In genomic region chr3:179073816-179074215, GRCh38 we compare ENCODE assay signal across 27 cellular contexts. TPM values are rescaled to one million over a fixed set of nuclear protein-coding genes. Genes with fewer than 3 reads are reported as not detected.
DNase-seq lines count a peak whose midpoint lies in the region; ATAC-seq, FAIRE-seq and TF ChIP-seq lines count a peak whose summit lies in the region.
"Had no signal": no experiment of that assay in that cellular context is flagged by ENCODE, and none has a peak within 500 bp of the region (broad histone marks: within the 10 kb centered on the region; RNA-seq: fewer than 3 reads in every experiment).

No MANE protein-coding gene starts in this region.

- H3K27ac ChIP-seq in astrocyte (ENCODE audit: low read depth, low read length): no peak overlapping the region
- H3K27ac ChIP-seq: epithelial cell of prostate, foreskin keratinocyte, hepatocyte, KMS-11, neural progenitor cell, sigmoid colon, WERI-Rb-1 had no signal

- no peaks in the 10 kb centered on the region for H3K27me3 Mint-ChIP-seq in activated naive CD4-positive, alpha-beta T cell treated with anti-CD3 and anti-CD28 coated beads, Interleukin-2, amount 50 U/mL, for 24 hours
- H3K27me3 Mint-ChIP-seq in IgD-negative memory B cell (no peaks in the 10 kb centered on the region), astrocyte (ENCODE audit: low read depth, unreplicated experiment) (no peaks in the 10 kb centered on the region)
- no peaks in the 10 kb centered on the region for H3K27me3 Mint-ChIP-seq in stimulated activated memory B cell treated with anti-CD40 and anti-IgM and Interleukin-4, amounts not matched to agents 10 μg/mL and 1 μg/mL and 100 μg/mL, for 72 hours

- H3K9me3 Mint-ChIP-seq in activated naive CD4-positive, alpha-beta T cell treated with anti-CD3 and anti-CD28 coated beads, Interleukin-2, amount 50 U/mL, for 24 hours: no peaks in the 10 kb centered on the region
- H3K9me3 Mint-ChIP-seq in IgD-negative memory B cell (no peaks in the 10 kb centered on the region), astrocyte (ENCODE audit: unreplicated experiment) (no peaks in the 10 kb centered on the region)
- H3K9me3 Mint-ChIP-seq in stimulated activated memory B cell treated with anti-CD40 and anti-IgM and Interleukin-4, amounts not matched to agents 10 μg/mL and 1 μg/mL and 100 μg/mL, for 72 hours: no peaks in the 10 kb centered on the region
- H3K9me3 Mint-ChIP-seq: HFFc6, immature natural killer cell, neural progenitor cell had no signal

- H3K27me3 ChIP-seq in astrocyte (ENCODE audit: insufficient read depth, low read length): no peaks in the 10 kb centered on the region
- H3K27me3 ChIP-seq: foreskin keratinocyte, hepatocyte, neural progenitor cell, sigmoid colon had no signal

- H3K9me3 ChIP-seq in astrocyte (ENCODE audit: insufficient read depth, low read depth, low read length): no peaks in the 10 kb centered on the region
- H3K9me3 ChIP-seq: sigmoid colon had no signal

- no peak overlapping the region for H2AFZ ChIP-seq in astrocyte (ENCODE audit: low read depth, low read length)
- H2AFZ ChIP-seq: hepatocyte, neural progenitor cell had no signal

- H3K79me2 ChIP-seq in astrocyte (ENCODE audit: insufficient read depth, low read length): peaks cover 26% of the 10 kb centered on the region

- H4K20me1 ChIP-seq in astrocyte (ENCODE audit: insufficient read depth, low read length): no peaks in the 10 kb centered on the region

- no peak for DNase-seq in activated naive CD4-positive, alpha-beta T cell treated with Interleukin-2 at 50 U/mL for 16 hours
- DNase-seq in astrocyte (ENCODE audit: low read depth): no peak
- DNase-seq in erythroblast (lab: John Stamatoyannopoulos, UW): no peak
- DNase-seq in HCEC 1CT: no peak
- no peak for DNase-seq in COLO668 (lab: John Stamatoyannopoulos, UW; ENCODE audit: unreplicated experiment)
- DNase-seq: activated CD4-positive, alpha-beta T cell treated with anti-CD3 and anti-CD28 coated beads, Interleukin-2, amount 50 U/mL, for 4 hours; C1 segment of cervical spinal cord; DMS153; foreskin keratinocyte; HFFc6; immature natural killer cell; NCI-H1930; NCI-H2227 treated with DMSO at 0.1 percent for 48 hours; NCI-H82; PC-3; posterior cingulate gyrus; SIG-M5; sigmoid colon; WERI-Rb-1 had no signal

- no peak overlapping the region for H3K9ac ChIP-seq in astrocyte (ENCODE audit: low read length)
- H3K9ac ChIP-seq: KMS-11, neural progenitor cell had no signal

- no peak for ATAC-seq in stimulated activated memory B cell treated with anti-CD40 and anti-IgM and Interleukin-4, amounts not matched to agents 10 μg/mL and 1 μg/mL and 100 μg/mL, for 72 hours
- ATAC-seq: foreskin keratinocyte, left lobe of liver, PC-3 had no signal

- H3K4me1 ChIP-seq in astrocyte (ENCODE audit: insufficient read depth, low read length): peaks cover 5% of the 10 kb centered on the region

- no peak overlapping the region for H3K4me2 ChIP-seq in astrocyte (ENCODE audit: low read length)
- H3K4me2 ChIP-seq: hepatocyte, KMS-11, neural progenitor cell had no signal

- no peaks in the 10 kb centered on the region for H3K36me3 Mint-ChIP-seq in activated naive CD4-positive, alpha-beta T cell treated with anti-CD3 and anti-CD28 coated beads, Interleukin-2, amount 50 U/mL, for 24 hours
- H3K36me3 Mint-ChIP-seq in IgD-negative memory B cell (no peaks in the 10 kb centered on the region), astrocyte (ENCODE audit: low read depth, unreplicated experiment) (no peaks in the 10 kb centered on the region)
- no peaks in the 10 kb centered on the region for H3K36me3 Mint-ChIP-seq in stimulated activated memory B cell treated with anti-CD40 and anti-IgM and Interleukin-4, amounts not matched to agents 10 μg/mL and 1 μg/mL and 100 μg/mL, for 72 hours
- H3K36me3 Mint-ChIP-seq: immature natural killer cell, neural progenitor cell had no signal

- no peak for TF ChIP-seq CTCF in astrocyte (IDR thresholded peaks at IDR 0.05; ENCODE audit: insufficient read depth, low read depth, low read length)

- peaks cover 37% of the 10 kb centered on the region for H3K4me1 Mint-ChIP-seq in activated naive CD4-positive, alpha-beta T cell treated with anti-CD3 and anti-CD28 coated beads, Interleukin-2, amount 50 U/mL, for 24 hours
- H3K4me1 Mint-ChIP-seq in IgD-negative memory B cell: peaks cover 20 to 48% (median 33%) of the 10 kb centered on the region in 3 donors
- H3K4me1 Mint-ChIP-seq in astrocyte (ENCODE audit: low read depth, unreplicated experiment): peaks cover 6% of the 10 kb centered on the region
- H3K4me1 Mint-ChIP-seq in stimulated activated memory B cell treated with anti-CD40 and anti-IgM and Interleukin-4, amounts not matched to agents 10 μg/mL and 1 μg/mL and 100 μg/mL, for 72 hours: peaks cover 48% of the 10 kb centered on the region

- FAIRE-seq in astrocyte (lab: Jason Lieb, UNC): no peak

- H3K4me3 Mint-ChIP-seq in activated naive CD4-positive, alpha-beta T cell treated with anti-CD3 and anti-CD28 coated beads, Interleukin-2, amount 50 U/mL, for 24 hours: peak overlapping the region; percentile 32
- H3K4me3 Mint-ChIP-seq in IgD-negative memory B cell: peak overlapping the region; percentile 33 to 90 (median 66)
- H3K4me3 Mint-ChIP-seq in astrocyte (ENCODE audit: unreplicated experiment): peak overlapping the region; percentile 12
- H3K4me3 Mint-ChIP-seq in stimulated activated memory B cell treated with anti-CD40 and anti-IgM and Interleukin-4, amounts not matched to agents 10 μg/mL and 1 μg/mL and 100 μg/mL, for 72 hours: no peak overlapping the region

- no peak overlapping the region for H3K4me3 ChIP-seq in astrocyte (ENCODE audit: insufficient read depth, low read depth, low read length)
- H3K4me3 ChIP-seq: hepatocyte, neural progenitor cell, sigmoid colon had no signal

- peak overlapping the region; percentile 30 for H3K27ac Mint-ChIP-seq in activated naive CD4-positive, alpha-beta T cell treated with anti-CD3 and anti-CD28 coated beads, Interleukin-2, amount 50 U/mL, for 24 hours
- H3K27ac Mint-ChIP-seq in IgD-negative memory B cell: peak overlapping the region; percentile 45 to 87 (median 81)
- H3K27ac Mint-ChIP-seq in astrocyte (ENCODE audit: unreplicated experiment): no peak overlapping the region
- peak overlapping the region; percentile 49 for H3K27ac Mint-ChIP-seq in stimulated activated memory B cell treated with anti-CD40 and anti-IgM and Interleukin-4, amounts not matched to agents 10 μg/mL and 1 μg/mL and 100 μg/mL, for 72 hours
- H3K27ac Mint-ChIP-seq: neural progenitor cell had no signal

- TF ChIP-seq POLR2A in erythroblast (IDR thresholded peaks at IDR 0.05; ENCODE audit: low read length): no peak

- H3K36me3 ChIP-seq in astrocyte (ENCODE audit: insufficient read depth, low read length): no peaks in the 10 kb centered on the region
- H3K36me3 ChIP-seq: neural progenitor cell, sigmoid colon had no signal

RNA-seq across cellular contexts. Expression of gene ZMAT3, which starts 2.2 kb away (rescaled TPM):
- 9.2 TPM for polyA plus RNA-seq in IgD-negative memory B cell
- 89.1 and 89.6 TPM in 2 replicates for total RNA-seq in astrocyte
